ENCODE assay signal across 17 cellular contexts in genomic region chr7:46058424-46058823, GRCh38.
A peak's percentile ranks its signal among the peaks of the same experiment; 100 is the strongest.
DNase-seq lines count a peak whose midpoint lies in the region; ATAC-seq, FAIRE-seq and TF ChIP-seq lines count a peak whose summit lies in the region.
"Had no signal": no experiment of that assay in that cellular context is flagged by ENCODE, and none has a peak within 500 bp of the region (broad histone marks: within the 10 kb centered on the region; RNA-seq: fewer than 3 reads in every experiment).

No MANE protein-coding gene starts in this region.

- no TSS peak for BruUV-seq in MCF 10A (replicated peaks; lab: Mats Ljungman, UMichigan)

- peak; percentile 12 to 33 for ATAC-seq in stimulated activated naive B cell treated with anti-CD40 and anti-IgM and Interleukin-4, amounts not matched to agents 10 μg/mL and 1 μg/mL and 100 μg/mL, for 72 hours (replicated peaks)
- no peak for ATAC-seq in right lobe of liver
- ATAC-seq: heart left ventricle had no signal

- CTCF ChIA-PET in MCF 10A (lab: Yijun Ruan, JAX), result no interaction called here

- H3K4me3 Mint-ChIP-seq in MCF 10A (ENCODE audit: unreplicated experiment) (no peak overlapping the region), glutamatergic neuron (ENCODE audit: unreplicated experiment) (no peak overlapping the region)
- no peak overlapping the region for H3K4me3 Mint-ChIP-seq in stimulated activated naive B cell treated with anti-CD40 and anti-IgM and Interleukin-4, amounts not matched to agents 10 μg/mL and 1 μg/mL and 100 μg/mL, for 72 hours

- H3K27ac Mint-ChIP-seq in MCF 10A (ENCODE audit: low read depth, unreplicated experiment) (no peak overlapping the region), glutamatergic neuron (ENCODE audit: unreplicated experiment) (no peak overlapping the region)
- H3K27ac Mint-ChIP-seq in stimulated activated naive B cell treated with anti-CD40 and anti-IgM and Interleukin-4, amounts not matched to agents 10 μg/mL and 1 μg/mL and 100 μg/mL, for 72 hours, result no peak overlapping the region

- H3K4me1 Mint-ChIP-seq in MCF 10A (ENCODE audit: insufficient read depth, unreplicated experiment), result no peaks in the 10 kb centered on the region
- H3K4me1 Mint-ChIP-seq in stimulated activated naive B cell treated with anti-CD40 and anti-IgM and Interleukin-4, amounts not matched to agents 10 μg/mL and 1 μg/mL and 100 μg/mL, for 72 hours, result no peaks in the 10 kb centered on the region
- no peaks in the 10 kb centered on the region for H3K4me1 Mint-ChIP-seq in glutamatergic neuron (ENCODE audit: low read depth, unreplicated experiment)

- FAIRE-seq in bronchial epithelial cell (lab: Jason Lieb, UNC), result no peak
- FAIRE-seq: endometrium, small intestine had no signal

- H3K36me3 Mint-ChIP-seq in MCF 10A (ENCODE audit: insufficient read depth, unreplicated experiment) (peaks cover 6% of the 10 kb centered on the region), glutamatergic neuron (ENCODE audit: unreplicated experiment) (no peaks in the 10 kb centered on the region)
- no peaks in the 10 kb centered on the region for H3K36me3 Mint-ChIP-seq in stimulated activated naive B cell treated with anti-CD40 and anti-IgM and Interleukin-4, amounts not matched to agents 10 μg/mL and 1 μg/mL and 100 μg/mL, for 72 hours

- TF ChIP-seq CTCF in MCF 10A (IDR thresholded peaks at IDR 0.05; ENCODE audit: unreplicated experiment) (no peak), breast epithelium (IDR thresholded peaks at IDR 0.05) (no peak), NB4 (IDR thresholded peaks at IDR 0.05; ENCODE audit: low read depth, low read length) (no peak), bronchial epithelial cell (IDR thresholded peaks at IDR 0.05; ENCODE audit: insufficient read depth, low read length, severe bottlenecking) (no peak), glutamatergic neuron (IDR thresholded peaks at IDR 0.05; ENCODE audit: partially characterized antibody, unreplicated experiment) (no peak), right lobe of liver (IDR thresholded peaks at IDR 0.05) (no peak)

- no peak overlapping the region for H3K27ac ChIP-seq in breast epithelium
- H3K27ac ChIP-seq in right lobe of liver, result no peak overlapping the region
- H3K27ac ChIP-seq: cardiac muscle cell, heart left ventricle, WERI-Rb-1 had no signal

- H3K36me3 ChIP-seq in breast epithelium, result no peaks in the 10 kb centered on the region
- no peaks in the 10 kb centered on the region for H3K36me3 ChIP-seq in bronchial epithelial cell (ENCODE audit: control insufficient read depth, insufficient read depth, low read length)
- no peaks in the 10 kb centered on the region for H3K36me3 ChIP-seq in right lobe of liver
- H3K36me3 ChIP-seq: cardiac muscle cell, heart left ventricle, WERI-Rb-1 had no signal

- H3K4me3 ChIP-seq in breast epithelium, result no peak overlapping the region
- no peak overlapping the region for H3K4me3 ChIP-seq in NB4 (ENCODE audit: low read depth, low read length)
- H3K4me3 ChIP-seq in bronchial epithelial cell (ENCODE audit: low read depth, low read length), result no peak overlapping the region
- H3K4me3 ChIP-seq in right lobe of liver, result no peak overlapping the region
- H3K4me3 ChIP-seq: cardiac muscle cell, heart left ventricle had no signal

- TF ChIP-seq POLR2A in breast epithelium (IDR thresholded peaks at IDR 0.05), result no peak
- TF ChIP-seq POLR2A in NB4 (IDR thresholded peaks at IDR 0.05; ENCODE audit: extremely low read depth, insufficient read length), result no peak
- TF ChIP-seq POLR2A in right lobe of liver (IDR thresholded peaks at IDR 0.05), result no peak

- POLR2A ChIA-PET in MCF 10A (lab: Yijun Ruan, JAX), result interaction anchor here (0.6 kb wide), 1 partner anchor 13 kb away, joined by 3 read pairs; no protein-coding TSS in a partner anchor

- H3K27me3 ChIP-seq in breast epithelium (no peaks in the 10 kb centered on the region), bronchial epithelial cell (ENCODE audit: control insufficient read depth, insufficient read depth, low read length) (no peaks in the 10 kb centered on the region), right lobe of liver (no peaks in the 10 kb centered on the region)
- H3K27me3 ChIP-seq: cardiac muscle cell, heart left ventricle had no signal

- H3K27me3 Mint-ChIP-seq in MCF 10A (ENCODE audit: insufficient read depth, unreplicated experiment) (no peaks in the 10 kb centered on the region), glutamatergic neuron (ENCODE audit: unreplicated experiment) (peaks cover 2% of the 10 kb centered on the region)
- H3K27me3 Mint-ChIP-seq in stimulated activated naive B cell treated with anti-CD40 and anti-IgM and Interleukin-4, amounts not matched to agents 10 μg/mL and 1 μg/mL and 100 μg/mL, for 72 hours, result no peaks in the 10 kb centered on the region

- H3K9me3 ChIP-seq in breast epithelium (no peaks in the 10 kb centered on the region), right lobe of liver (no peaks in the 10 kb centered on the region)

- DNase-seq in MCF 10A (ENCODE audit: unreplicated experiment) (peak; percentile 23), breast epithelium (ENCODE audit: low spot score in 2 of 2) (no peak), NB4 (ENCODE audit: low read depth) (peak; percentile 24), bronchial epithelial cell (ENCODE audit: low read depth) (peak; percentile 74), glutamatergic neuron (no peak), right lobe of liver (no peak), NCI-H1092 treated with DMSO at 0.1 percent for 48 hours (lab: John Stamatoyannopoulos, UW) (no peak)
- DNase-seq in stimulated activated naive B cell treated with anti-CD40 and anti-IgM and Interleukin-4, amounts not matched to agents 10 μg/mL and 1 μg/mL and 100 μg/mL, for 72 hours, result no peak
- DNase-seq: activated naive CD4-positive, alpha-beta T cell treated with Interleukin-2 at 50 U/mL for 16 hours; H7; heart left ventricle; NCI-H2081; SK-N-SH; small intestine; WERI-Rb-1 had no signal

- H3K4me1 ChIP-seq in breast epithelium (no peaks in the 10 kb centered on the region), right lobe of liver (no peaks in the 10 kb centered on the region)

- H3K9me3 Mint-ChIP-seq in MCF 10A (ENCODE audit: unreplicated experiment) (no peaks in the 10 kb centered on the region), glutamatergic neuron (ENCODE audit: unreplicated experiment) (no peaks in the 10 kb centered on the region)
- peaks cover 0 to 4% of the 10 kb centered on the region in 2 donors for H3K9me3 Mint-ChIP-seq in stimulated activated naive B cell treated with anti-CD40 and anti-IgM and Interleukin-4, amounts not matched to agents 10 μg/mL and 1 μg/mL and 100 μg/mL, for 72 hours

- WGBS in right lobe of liver (ENCODE audit: insufficient coverage, low coverage, low lambda C conversion rate, missing lambda C conversion rate), result 71% methylated on average over 2 of the region's 4 CpGs

- intact Hi-C loops in MCF 10A (cut with micrococcal nuclease), result no loop called here
- intact Hi-C loops in breast epithelium (cut with DNase I; ENCODE audit: low total_unique reads), result no loop called here
- intact Hi-C loops in right lobe of liver (cut with DNase I), result no loop called here

Comparison
In these comparisons a context has a peak if more than half of its experiments do, and no peak if none do; other contexts are left out.
1. DNase-seq: peak in MCF 10A (single experiment), NB4 (single experiment) and bronchial epithelial cell (single experiment); none in breast epithelium (0 of 2), stimulated activated naive B cell treated with anti-CD40 and anti-IgM and Interleukin-4, amounts not matched to agents 10 μg/mL and 1 μg/mL and 100 μg/mL, for 72 hours (single experiment), glutamatergic neuron (single experiment), right lobe of liver (0 of 3) and NCI-H1092 treated with DMSO at 0.1 percent for 48 hours (single experiment).
2. ATAC-seq: peak in stimulated activated naive B cell treated with anti-CD40 and anti-IgM and Interleukin-4, amounts not matched to agents 10 μg/mL and 1 μg/mL and 100 μg/mL, for 72 hours (2 of 2); none in right lobe of liver (0 of 4).